Comparison of ENCODE assay signal across 8 cellular contexts in the genomic region with DNA sequence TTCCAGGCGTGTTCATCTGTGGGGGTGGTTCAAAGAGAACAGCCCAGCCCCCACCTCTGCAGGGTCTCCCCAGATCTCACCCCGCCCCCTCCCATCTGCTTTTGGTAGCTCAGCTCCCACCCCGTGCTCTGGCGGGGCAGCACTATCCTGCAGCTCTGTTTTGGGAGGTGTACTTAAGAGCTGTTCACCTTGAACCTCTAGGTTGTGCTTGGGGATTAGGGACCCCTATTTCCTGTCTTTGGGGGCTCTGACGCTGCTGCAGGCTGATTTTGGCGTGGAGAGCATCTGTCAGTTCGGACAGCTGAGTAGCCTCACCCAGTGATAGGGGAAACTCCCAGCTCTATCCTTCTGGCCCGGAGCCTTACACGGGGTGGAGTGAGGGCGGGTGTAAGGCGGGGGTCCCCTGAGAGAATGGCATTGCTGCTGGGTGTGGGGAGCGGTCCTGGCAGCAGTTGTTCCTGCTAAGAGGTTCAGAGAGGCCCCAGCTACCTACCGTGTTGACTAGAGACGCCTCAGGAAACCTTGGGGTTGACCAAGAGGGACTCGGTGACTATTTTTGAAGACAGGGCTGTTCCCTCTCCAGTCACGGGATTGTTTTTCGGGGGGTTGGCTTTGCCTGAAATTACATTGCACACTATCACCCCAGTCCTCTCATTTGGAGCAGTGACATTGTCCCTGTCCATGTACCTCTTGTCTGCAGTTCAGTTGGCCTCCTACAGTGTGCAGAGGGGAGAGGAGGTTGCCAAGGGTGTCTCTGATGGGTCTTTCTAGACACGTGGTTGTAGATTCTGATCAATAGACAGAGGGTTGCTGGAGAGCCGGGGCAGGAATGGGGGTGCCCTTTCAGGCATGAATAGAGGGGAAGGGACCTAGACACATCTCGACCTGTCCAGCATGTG. TPM values are rescaled to one million over a fixed set of nuclear protein-coding genes. Genes with fewer than 3 reads are reported as not detected.
DNase-seq lines count a peak whose midpoint lies in the region; ATAC-seq and TF ChIP-seq lines count a peak whose summit lies in the region.

No MANE protein-coding gene starts in this region.

- H3K79me2 ChIP-seq in OCI-LY1 (ENCODE audit: insufficient read depth, low read length) = peaks cover 7% of the 10 kb centered on the region; the same call in 1 of the 2 replicates

- DNase-seq in hippocampal formation (lab: John Stamatoyannopoulos, UW) (no peak), left lobe of liver (ENCODE audit: low spot score) (no peak)
- no peak for DNase-seq in activated CD4-positive, alpha-beta T cell treated with anti-CD3 and anti-CD28 coated beads for 4 hours

- peaks cover 6% of the 10 kb centered on the region; the same call in 1 of the 2 replicates for H3K36me3 ChIP-seq in OCI-LY1 (ENCODE audit: insufficient read depth, low read length)
- no peaks in the 10 kb centered on the region for H3K36me3 ChIP-seq in duodenal mucosa (ENCODE audit: control insufficient read depth in 1 of 2, insufficient read depth in 2 of 2, low read length in 2 of 2)
- no peaks in the 10 kb centered on the region for H3K36me3 ChIP-seq in muscle layer of duodenum (ENCODE audit: control insufficient read depth in 1 of 2, insufficient read depth in 2 of 2, low read length in 2 of 2)

- H2AFZ ChIP-seq in OCI-LY1 (ENCODE audit: low read length) = no peak overlapping the region; the same call in 1 of the 2 replicates

- H3K9ac ChIP-seq in OCI-LY1 (ENCODE audit: low read length) = peak overlapping the region; percentile 70
- peak overlapping the region; percentile 74 to 79 for H3K9ac ChIP-seq in duodenal mucosa (ENCODE audit: low read depth in 1 of 2, low read length in 2 of 2)

- H3K4me2 ChIP-seq in OCI-LY1 (ENCODE audit: low read length) = peak overlapping the region; percentile 100

- H3K9me2 ChIP-seq in OCI-LY1 (ENCODE audit: low read depth, low read length) = no peaks in the 10 kb centered on the region

- H3F3A ChIP-seq in OCI-LY1 (ENCODE audit: insufficient read depth, low read length) = no peaks in the 10 kb centered on the region

- H3K4me1 ChIP-seq in OCI-LY1 (ENCODE audit: insufficient read depth, low read length, severe bottlenecking) = peaks cover 26% of the 10 kb centered on the region
- peaks cover 9 to 16% of the 10 kb centered on the region in 2 donors for H3K4me1 ChIP-seq in duodenal mucosa (ENCODE audit: control insufficient read depth in 1 of 2, insufficient read depth in 2 of 2, low read length in 2 of 2)
- peaks cover 0 to 26% of the 10 kb centered on the region in 2 donors for H3K4me1 ChIP-seq in muscle layer of duodenum (ENCODE audit: control insufficient read depth in 1 of 2, insufficient read depth in 2 of 2, low read length in 2 of 2)

- no peak for TF ChIP-seq CTCF in OCI-LY1 (IDR thresholded peaks at IDR 0.05; ENCODE audit: low read length)

- H3K27ac ChIP-seq in OCI-LY1 (ENCODE audit: low read depth, low read length, poor library complexity, severe bottlenecking) = no peak overlapping the region
- no peak overlapping the region for H3K27ac ChIP-seq in duodenal mucosa (ENCODE audit: low read depth, low read length)
- no peak overlapping the region for H3K27ac ChIP-seq in muscle layer of duodenum (ENCODE audit: low read length)

- peak overlapping the region; percentile 100 for H3K4me3 ChIP-seq in OCI-LY1 (ENCODE audit: low read depth, low read length, poor library complexity, severe bottlenecking)
- peak overlapping the region; percentile 89 to 96 for H3K4me3 ChIP-seq in duodenal mucosa (ENCODE audit: low read depth in 1 of 2, low read length in 2 of 2)
- H3K4me3 ChIP-seq in muscle layer of duodenum (ENCODE audit: low read depth in 1 of 2, low read length in 2 of 2) = peak overlapping the region; percentile 91 to 95

- ATAC-seq in GM18502 (IDR thresholded peaks at IDR 0.05; ENCODE audit: poor library complexity, unreplicated experiment) = peak; percentile 3
- no peak for ATAC-seq in HG03280 (IDR thresholded peaks at IDR 0.05; ENCODE audit: unreplicated experiment)
- no peak for ATAC-seq in left lobe of liver

- no peaks in the 10 kb centered on the region for H3K27me3 ChIP-seq in OCI-LY1 (ENCODE audit: insufficient read depth, low read length)
- no peaks in the 10 kb centered on the region for H3K27me3 ChIP-seq in duodenal mucosa (ENCODE audit: control insufficient read depth in 1 of 2, insufficient read depth in 2 of 2, low read length in 2 of 2)
- H3K27me3 ChIP-seq in muscle layer of duodenum (ENCODE audit: low read depth, low read length) = no peaks in the 10 kb centered on the region

- H4K20me1 ChIP-seq in OCI-LY1 (ENCODE audit: insufficient read depth, low read length) = no peaks in the 10 kb centered on the region

- H3K9me3 ChIP-seq in OCI-LY1 (ENCODE audit: low read length) = no peaks in the 10 kb centered on the region
- H3K9me3 ChIP-seq in duodenal mucosa (ENCODE audit: control insufficient read depth in 1 of 2, low read length in 2 of 2) = no peaks in the 10 kb centered on the region
- no peaks in the 10 kb centered on the region for H3K9me3 ChIP-seq in muscle layer of duodenum (ENCODE audit: control insufficient read depth in 1 of 2, low read length in 2 of 2)

RNA-seq across cellular contexts. Expression of gene TMEM120B, which starts 1.0 kb away (rescaled TPM):
- total RNA-seq in left lobe of liver = 5.6 TPM

RNA-seq across cellular contexts. Expression of gene MORN3, which starts 44.1 kb away (rescaled TPM):
- total RNA-seq in left lobe of liver = not detected
